ENCODE assay signal across 16 cellular contexts in genomic region chr16:81511371-81511770, GRCh38.
A peak's percentile ranks its signal among the peaks of the same experiment; 100 is the strongest.
DNase-seq lines count a peak whose midpoint lies in the region; ATAC-seq, FAIRE-seq and TF ChIP-seq lines count a peak whose summit lies in the region.
"Had no signal": no experiment of that assay in that cellular context is flagged by ENCODE, and none has a peak within 500 bp of the region (broad histone marks: within the 10 kb centered on the region; RNA-seq: fewer than 3 reads in every experiment).

No MANE protein-coding gene starts in this region.

- TF ChIP-seq EP300 in HepG2 (IDR thresholded peaks at IDR 0.05; ENCODE audit: low read depth in 2 of 2, low read length in 2 of 2) (peak in 1 of 2 experiments; percentile 74; a peak in 1 of 4 replicates), HepG2 (CRISPR knock-in tag; IDR thresholded peaks at IDR 0.05; ENCODE audit: borderline replicate concordance) (peak; percentile 41; the same call in 1 of the 2 replicates)

- BruUV-seq in HepG2 (replicated peaks; lab: Mats Ljungman, UMichigan): no TSS peak

- H3K4me2 ChIP-seq in BLaER1 treated with 17β-estradiol and CSF1 and Interleukin-3, amounts not matched to agents 10 nM and 100 nM: peak overlapping the region; percentile 8 to 99 (median 89); a peak in 19 of 22 replicates
- no peak overlapping the region for H3K4me2 ChIP-seq in HepG2 (ENCODE audit: low read depth, low read length)

- in situ Hi-C loops in HepG2 (cut with HindIII; ENCODE audit: extremely low pct_ligation_motif_present, low pct_unique_long_range_greater_than_20kb): no loop called here

- peaks cover 7 to 52% (median 26%) of the 10 kb centered on the region in 11 experiments for H3K36me3 ChIP-seq in BLaER1 treated with 17β-estradiol and CSF1 and Interleukin-3, amounts not matched to agents 10 nM and 100 nM
- no peaks in the 10 kb centered on the region for H3K36me3 ChIP-seq in colonic mucosa
- peaks cover 4 to 43% of the 10 kb centered on the region in 2 experiments for H3K36me3 ChIP-seq in HepG2 (replicated peaks in 1 of 2; ENCODE audit: control insufficient read depth in 1 of 2, insufficient read depth in 2 of 2, low read length in 2 of 2)
- H3K36me3 ChIP-seq: gastrocnemius medialis, left ventricle myocardium inferior had no signal

- no peaks in the 10 kb centered on the region for H3K27me3 ChIP-seq in BLaER1 treated with 17β-estradiol and CSF1 and Interleukin-3, amounts not matched to agents 10 nM and 100 nM
- H3K27me3 ChIP-seq in colonic mucosa (no peaks in the 10 kb centered on the region), HepG2 (ENCODE audit: control insufficient read depth in 1 of 2, insufficient read depth in 2 of 2, low read length in 2 of 2) (no peaks in the 10 kb centered on the region)
- H3K27me3 ChIP-seq: gastrocnemius medialis had no signal

- POLR2A ChIA-PET in HepG2 (lab: Yijun Ruan, JAX) (interaction anchor here (1.5 kb wide), 1 partner anchor 61 kb away, joined by 3 read pairs; no protein-coding TSS in a partner anchor), GM10248 (lab: Yijun Ruan, JAX) (no interaction called here)

- H3K27ac ChIP-seq in BLaER1 treated with 17β-estradiol and CSF1 and Interleukin-3, amounts not matched to agents 10 nM and 100 nM: no peak overlapping the region
- peak overlapping the region; percentile 29 for H3K27ac ChIP-seq in colonic mucosa
- peak overlapping the region; percentile 59 for H3K27ac ChIP-seq in HepG2 (ENCODE audit: extremely low read length, insufficient read depth, low read length)
- H3K27ac ChIP-seq: gastrocnemius medialis, left ventricle myocardium inferior had no signal

- peak; percentile 89 for DNase-seq in NCI-H226
- no peak for DNase-seq in colonic mucosa
- DNase-seq in HepG2 (ENCODE audit: low spot score): peak; percentile 86
- DNase-seq in NCI-H146 (lab: John Stamatoyannopoulos, UW): no peak
- DNase-seq in GM10248 (ENCODE audit: extremely low spot score): no peak
- no peak for DNase-seq in activated CD4-positive, CD25-positive, alpha-beta regulatory T cell treated with anti-CD3 and anti-CD28 coated beads, Interleukin-2, amount 50 U/mL, for 72 hours
- DNase-seq: activated CD4-positive, alpha-beta T cell treated with anti-CD3 and anti-CD28 coated beads for 1 hour; activated T-cell treated with anti-CD3 and anti-CD28 coated beads, Interleukin-2, amount 50 U/mL, for 48 hours; gastrocnemius medialis; KBM-7; left ventricle myocardium inferior; NCI-H187 treated with DMSO at 0.1 percent for 48 hours; occipital lobe had no signal

- H3K9ac ChIP-seq in BLaER1 treated with 17β-estradiol and CSF1 and Interleukin-3, amounts not matched to agents 10 nM and 100 nM: no peak overlapping the region
- H3K9ac ChIP-seq in colonic mucosa (ENCODE audit: low read depth in 2 of 2, low read length in 2 of 2) (no peak overlapping the region), HepG2 (ENCODE audit: insufficient read depth, low read depth, low read length) (no peak overlapping the region)

- no peak for FAIRE-seq in HepG2 (lab: Jason Lieb, UNC)
- FAIRE-seq: G401.6 had no signal

- peaks cover 97 to 100% (median 100%) of the 10 kb centered on the region in 11 experiments for H4K20me1 ChIP-seq in BLaER1 treated with 17β-estradiol and CSF1 and Interleukin-3, amounts not matched to agents 10 nM and 100 nM
- peaks cover 86% of the 10 kb centered on the region for H4K20me1 ChIP-seq in HepG2 (ENCODE audit: insufficient read depth, low read length)

- TF ChIP-seq RAD21 in HepG2 (CRISPR knock-in tag; IDR thresholded peaks at IDR 0.05): no peak

- 87% methylated on average over 5 of the region's 5 CpGs for WGBS in HepG2 (ENCODE audit: low lambda C conversion rate)

- H2AFZ ChIP-seq in HepG2 (ENCODE audit: low read length): no peak overlapping the region

- H3K4me1 ChIP-seq in BLaER1 treated with 17β-estradiol and CSF1 and Interleukin-3, amounts not matched to agents 10 nM and 100 nM: peaks cover 78 to 99% (median 90%) of the 10 kb centered on the region in 10 experiments
- H3K4me1 ChIP-seq in colonic mucosa: peaks cover 13% of the 10 kb centered on the region
- H3K4me1 ChIP-seq in HepG2 (ENCODE audit: insufficient read depth, low read length): peaks cover 58% of the 10 kb centered on the region

- no peak for TF ChIP-seq CTCF in colonic mucosa (IDR thresholded peaks at IDR 0.05)
- no peak for TF ChIP-seq CTCF in HepG2 (CRISPR knock-in tag; IDR thresholded peaks at IDR 0.05)
- no peak for TF ChIP-seq CTCF in GM10248 (IDR thresholded peaks at IDR 0.05; ENCODE audit: control extremely low read depth, extremely low read depth, low read depth, missing control alignments)

- no peak for TF ChIP-seq POLR2A in HepG2 (IDR thresholded peaks at IDR 0.05; ENCODE audit: insufficient read depth in 1 of 2, low read depth in 2 of 2, low read length in 2 of 2)

- no peaks in the 10 kb centered on the region for H3K9me3 ChIP-seq in BLaER1 treated with 17β-estradiol and CSF1 and Interleukin-3, amounts not matched to agents 10 nM and 100 nM (replicated peaks in 1 of 11)
- no peaks in the 10 kb centered on the region for H3K9me3 ChIP-seq in colonic mucosa
- H3K9me3 ChIP-seq in HepG2 (ENCODE audit: low read length): peaks cover 9% of the 10 kb centered on the region; the same call in 1 of the 2 replicates
- H3K9me3 ChIP-seq: gastrocnemius medialis, left ventricle myocardium inferior had no signal

- CTCF ChIA-PET in HepG2 (lab: Yijun Ruan, JAX; ENCODE audit: low intra/inter-chr PET ratio, low total read pairs): no interaction called here
- CTCF ChIA-PET in GM10248 (lab: Yijun Ruan, JAX): no interaction called here

- ATAC-seq in HepG2 (peak; percentile 32), HG02981 (IDR thresholded peaks at IDR 0.05; ENCODE audit: unreplicated experiment) (no peak)
- ATAC-seq: gastrocnemius medialis had no signal

- no peak overlapping the region for H3K4me3 ChIP-seq in BLaER1 treated with 17β-estradiol and CSF1 and Interleukin-3, amounts not matched to agents 10 nM and 100 nM
- H3K4me3 ChIP-seq in colonic mucosa (no peak overlapping the region), HepG2 (replicated peaks in 1 of 3; ENCODE audit: insufficient read depth in 1 of 3, low read depth in 2 of 3, low read length in 3 of 3) (no peak overlapping the region)
- H3K4me3 ChIP-seq: gastrocnemius medialis, left ventricle myocardium inferior had no signal

- intact Hi-C loops in colonic mucosa (cut with DNase I): no loop called here
- intact Hi-C loops in HepG2 (cut with micrococcal nuclease; ENCODE audit: unreplicated experiment): no loop called here

- H3K79me2 ChIP-seq in HepG2 (ENCODE audit: insufficient read depth, low read length): peaks cover 96% of the 10 kb centered on the region

TF ChIP-seq in HepG2, 621 proteins besides CTCF, POLR2A, EP300 and RAD21 (continues in another document):
- TF ChIP-seq KAT8 (CRISPR knock-in tag; IDR thresholded peaks at IDR 0.05) (0 out of 2 replicates have a peak, but pooled peaks have one; percentile 40), PPARG (CRISPR knock-in tag; conservative IDR thresholded peaks at IDR 0.05) (peak; percentile 36; the same call in 1 of the 2 replicates), ZBTB8A (CRISPR knock-in tag; IDR thresholded peaks at IDR 0.05; ENCODE audit: borderline replicate concordance, low read depth) (no peak), ASH2L (IDR thresholded peaks at IDR 0.05; ENCODE audit: insufficient read length, low read depth, low read length) (peak; percentile 33), MXD4 (CRISPR knock-in tag; IDR thresholded peaks at IDR 0.05) (no peak), EED (CRISPR knock-in tag; IDR thresholded peaks at IDR 0.05) (no peak), BCL6 (CRISPR knock-in tag; IDR thresholded peaks at IDR 0.05) (peak; percentile 46), ZBTB44 (CRISPR knock-in tag; IDR thresholded peaks at IDR 0.05) (no peak), KLF11 (CRISPR knock-in tag; IDR thresholded peaks at IDR 0.05) (no peak), ZMYM2 (CRISPR knock-in tag; IDR thresholded peaks at IDR 0.05) (0 out of 2 replicates have a peak, but pooled peaks have one; percentile 56), ZNF598 (CRISPR knock-in tag; IDR thresholded peaks at IDR 0.05; ENCODE audit: borderline replicate concordance) (no peak), TEAD3 (CRISPR knock-in tag; optimal IDR thresholded peaks at IDR 0.05; ENCODE audit: borderline replicate concordance) (peak; percentile 96), NCOA2 (CRISPR knock-in tag; IDR thresholded peaks at IDR 0.05) (peak; percentile 65), TBX3 (IDR thresholded peaks at IDR 0.05; ENCODE audit: borderline replicate concordance) (peak; percentile 80; the same call in 1 of the 2 replicates), ZMAT3 (CRISPR knock-in tag; conservative IDR thresholded peaks at IDR 0.05) (no peak)

Comparison
In these comparisons a context has a peak if more than half of its experiments do, and no peak if none do; other contexts are left out.
1. H3K27ac ChIP-seq: peak in colonic mucosa (single experiment) and HepG2 (single experiment); none in BLaER1 treated with 17β-estradiol and CSF1 and Interleukin-3, amounts not matched to agents 10 nM and 100 nM (0 of 11).
2. DNase-seq: peak in NCI-H226 (single experiment) and HepG2 (single experiment); none in colonic mucosa (single experiment), NCI-H146 (single experiment), GM10248 (single experiment) and activated CD4-positive, CD25-positive, alpha-beta regulatory T cell treated with anti-CD3 and anti-CD28 coated beads, Interleukin-2, amount 50 U/mL, for 72 hours (single experiment).